In the genomic region with DNA sequence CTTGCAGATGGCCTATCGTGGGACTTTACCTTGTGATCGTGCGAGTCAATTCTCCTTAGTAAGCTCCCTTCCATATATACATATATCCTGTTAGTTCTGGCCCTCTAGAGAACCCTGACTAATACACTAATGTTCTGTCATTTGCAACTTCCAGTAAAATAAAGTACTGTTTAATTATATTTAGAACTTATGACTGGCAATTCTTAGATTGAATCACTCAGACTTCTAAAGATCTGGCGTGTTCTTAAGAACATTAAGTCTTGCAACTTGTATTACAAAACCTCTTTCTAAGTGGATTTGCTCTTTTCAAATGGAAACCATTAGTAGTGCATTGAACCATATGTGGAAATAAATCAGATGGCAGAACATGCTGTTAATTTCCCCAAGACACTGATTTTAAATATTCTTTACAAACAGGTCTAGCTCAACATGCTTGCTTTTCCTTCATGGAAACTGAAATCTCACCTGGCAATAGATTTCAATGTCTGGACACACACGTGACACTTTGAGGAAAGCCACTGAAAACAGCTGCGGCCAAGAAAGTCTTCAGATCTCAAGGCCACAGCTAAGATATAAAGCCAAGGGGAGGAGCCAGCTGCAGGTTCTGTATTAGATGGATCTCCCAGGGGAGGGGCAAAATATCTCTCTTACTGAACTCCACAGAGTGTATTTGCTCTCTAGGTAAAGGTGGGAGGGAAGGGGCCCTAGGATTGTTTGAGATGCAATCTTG, we compare ENCODE assay signal across 13 cellular contexts. TPM values are rescaled to one million over a fixed set of nuclear protein-coding genes. Genes with fewer than 3 reads are reported as not detected.
DNase-seq lines count a peak whose midpoint lies in the region; ATAC-seq, FAIRE-seq and TF ChIP-seq lines count a peak whose summit lies in the region.
"Had no signal": no experiment of that assay in that cellular context is flagged by ENCODE, and none has a peak within 500 bp of the region (broad histone marks: within the 10 kb centered on the region; RNA-seq: fewer than 3 reads in every experiment).

No MANE protein-coding gene starts in this region.

- H3K27me3 ChIP-seq in BLaER1, result no peaks in the 10 kb centered on the region
- no peaks in the 10 kb centered on the region for H3K27me3 ChIP-seq in CD4-positive, alpha-beta memory T cell (ENCODE audit: insufficient read depth, low read length)
- H3K27me3 ChIP-seq: spleen, thyroid gland had no signal

- no peak overlapping the region for H3K27ac ChIP-seq in BLaER1
- no peak overlapping the region for H3K27ac ChIP-seq in CD4-positive, alpha-beta memory T cell (ENCODE audit: low read depth, low read length)
- H3K27ac ChIP-seq: spleen, thyroid gland had no signal

- H4K20me1 ChIP-seq in BLaER1, result no peaks in the 10 kb centered on the region

- TF ChIP-seq CTCF in osteocyte (IDR thresholded peaks at IDR 0.05), result no peak

- H3K9ac ChIP-seq in BLaER1, result no peak overlapping the region

- H3K36me3 Mint-ChIP-seq in activated T-cell treated with anti-CD3 and anti-CD28 coated beads, Interleukin-2, amount 50 U/mL, for 72 hours (ENCODE audit: insufficient read depth in 2 of 2), result no peaks in the 10 kb centered on the region
- no peaks in the 10 kb centered on the region for H3K36me3 Mint-ChIP-seq in osteocyte (ENCODE audit: unreplicated experiment)
- no peaks in the 10 kb centered on the region for H3K36me3 Mint-ChIP-seq in CD4-positive, alpha-beta memory T cell

- CTCF ChIA-PET in CD4-positive, alpha-beta memory T cell (lab: Charles Lee; ENCODE audit: partially characterized antibody), result no interaction called here

- H3K9me3 Mint-ChIP-seq in activated T-cell treated with anti-CD3 and anti-CD28 coated beads, Interleukin-2, amount 50 U/mL, for 72 hours, result no peaks in the 10 kb centered on the region
- no peaks in the 10 kb centered on the region for H3K9me3 Mint-ChIP-seq in osteocyte (ENCODE audit: unreplicated experiment)
- H3K9me3 Mint-ChIP-seq in CD4-positive, alpha-beta memory T cell, result no peaks in the 10 kb centered on the region

- DNase-seq in GM19239 (ENCODE audit: insufficient read length, low spot score) (no peak), osteocyte (ENCODE audit: extremely low spot score, unreplicated experiment) (no peak), left ventricle myocardium superior (no peak)
- DNase-seq in activated T-cell treated with anti-CD3 and anti-CD28 coated beads, Interleukin-2, amount 50 U/mL, for 72 hours, result peak in 1 of 2 donors; percentile 12
- DNase-seq in central memory CD4-positive, alpha-beta T cell, result no peak
- no peak for DNase-seq in CD4-positive, alpha-beta memory T cell
- DNase-seq: DMS 273 treated with DMSO at 0.1 percent for 48 hours, KBM-7, spleen, thyroid gland had no signal

- H3K4me3 Mint-ChIP-seq in activated T-cell treated with anti-CD3 and anti-CD28 coated beads, Interleukin-2, amount 50 U/mL, for 72 hours, result peak overlapping the region; percentile 17 to 54
- H3K4me3 Mint-ChIP-seq in osteocyte (ENCODE audit: unreplicated experiment), result no peak overlapping the region
- H3K4me3 Mint-ChIP-seq in CD4-positive, alpha-beta memory T cell, result no peak overlapping the region

- H3K4me2 ChIP-seq in BLaER1, result peak overlapping the region; percentile 45; the same call in 1 of the 2 replicates

- peaks cover 12% of the 10 kb centered on the region for H3K27me3 Mint-ChIP-seq in activated T-cell treated with anti-CD3 and anti-CD28 coated beads, Interleukin-2, amount 50 U/mL, for 72 hours (ENCODE audit: low read depth)
- H3K27me3 Mint-ChIP-seq in osteocyte (ENCODE audit: unreplicated experiment), result peaks cover 2% of the 10 kb centered on the region
- H3K27me3 Mint-ChIP-seq in CD4-positive, alpha-beta memory T cell, result no peaks in the 10 kb centered on the region

- intact Hi-C loops in left ventricle myocardium superior (cut with micrococcal nuclease), result no loop called here
- intact Hi-C loops in CD4-positive, alpha-beta memory T cell (cut with micrococcal nuclease), result no loop called here

- H3K27ac Mint-ChIP-seq in activated T-cell treated with anti-CD3 and anti-CD28 coated beads, Interleukin-2, amount 50 U/mL, for 72 hours, result peak overlapping the region; percentile 37
- H3K27ac Mint-ChIP-seq in osteocyte (ENCODE audit: unreplicated experiment), result no peak overlapping the region
- no peak overlapping the region for H3K27ac Mint-ChIP-seq in CD4-positive, alpha-beta memory T cell

- H3K36me3 ChIP-seq in BLaER1, result no peaks in the 10 kb centered on the region
- H3K36me3 ChIP-seq in CD4-positive, alpha-beta memory T cell (ENCODE audit: insufficient read depth, low read length), result no peaks in the 10 kb centered on the region
- H3K36me3 ChIP-seq: spleen, thyroid gland had no signal

- POLR2A ChIA-PET in CD4-positive, alpha-beta memory T cell (lab: Charles Lee; ENCODE audit: partially characterized antibody), result no interaction called here

- FAIRE-seq in GM19239 (lab: Jason Lieb, UNC), result peak; percentile 94
- FAIRE-seq: endothelial cell of umbilical vein had no signal

- H3K4me3 ChIP-seq in BLaER1, result no peak overlapping the region
- no peak overlapping the region for H3K4me3 ChIP-seq in CD4-positive, alpha-beta memory T cell (ENCODE audit: low read length in 2 of 2)
- H3K4me3 ChIP-seq: spleen, thyroid gland had no signal

- ATAC-seq in HG03103 (IDR thresholded peaks at IDR 0.05; ENCODE audit: low read depth, unreplicated experiment) (peak; percentile 53), left ventricle myocardium superior (no peak)
- peak; percentile 44 to 59 for ATAC-seq in activated T-cell treated with anti-CD3 and anti-CD28 coated beads, Interleukin-2, amount 50 U/mL, for 72 hours (replicated peaks in 1 of 2)

- H3K9me3 ChIP-seq in BLaER1, result no peaks in the 10 kb centered on the region
- no peaks in the 10 kb centered on the region for H3K9me3 ChIP-seq in CD4-positive, alpha-beta memory T cell (ENCODE audit: control insufficient read depth in 1 of 2, low read length in 2 of 2)
- H3K9me3 ChIP-seq: spleen, thyroid gland had no signal

- peaks cover 19% of the 10 kb centered on the region for H3K4me1 ChIP-seq in BLaER1
- peaks cover 8% of the 10 kb centered on the region for H3K4me1 ChIP-seq in CD4-positive, alpha-beta memory T cell (ENCODE audit: insufficient read depth, low read length)
- H3K4me1 ChIP-seq: spleen, thyroid gland had no signal

- H3K4me1 Mint-ChIP-seq in activated T-cell treated with anti-CD3 and anti-CD28 coated beads, Interleukin-2, amount 50 U/mL, for 72 hours (ENCODE audit: low read depth), result peaks cover 54% of the 10 kb centered on the region
- peaks cover 10% of the 10 kb centered on the region for H3K4me1 Mint-ChIP-seq in osteocyte (ENCODE audit: unreplicated experiment)
- peaks cover 0 to 9% (median 5%) of the 10 kb centered on the region in 4 donors for H3K4me1 Mint-ChIP-seq in CD4-positive, alpha-beta memory T cell

RNA-seq across cellular contexts. Expression of gene PMAIP1, which starts 50.6 kb away (rescaled TPM):
- 100 to 1,000 TPM in 1 of 2 donors, 10 to 100 TPM in 1; 96.5 to 155 TPM for total RNA-seq in activated T-cell treated with anti-CD3 and anti-CD28 coated beads, Interleukin-2, amount 50 U/mL, for 72 hours
- total RNA-seq in osteocyte (23.0 and 24.4 TPM in 2 replicates), left ventricle myocardium superior (0.20 TPM)
- 1 to 10 TPM; 8.8 to 9.3 TPM for total RNA-seq in CD4-positive, alpha-beta memory T cell
- polyA plus RNA-seq in CD4-positive, alpha-beta memory T cell, result 10 to 100 TPM in 1 of 2 donors, 1 to 10 TPM in 1; 6.7 to 39.6 TPM

Comparison
In these comparisons a context has a peak if more than half of its experiments do, and no peak if none do; other contexts are left out.
1. H3K4me3 Mint-ChIP-seq: peak in activated T-cell treated with anti-CD3 and anti-CD28 coated beads, Interleukin-2, amount 50 U/mL, for 72 hours (2 of 2); none in osteocyte (single experiment) and CD4-positive, alpha-beta memory T cell (0 of 8).